ENCODE assay signal across 14 cellular contexts in the genomic region with DNA sequence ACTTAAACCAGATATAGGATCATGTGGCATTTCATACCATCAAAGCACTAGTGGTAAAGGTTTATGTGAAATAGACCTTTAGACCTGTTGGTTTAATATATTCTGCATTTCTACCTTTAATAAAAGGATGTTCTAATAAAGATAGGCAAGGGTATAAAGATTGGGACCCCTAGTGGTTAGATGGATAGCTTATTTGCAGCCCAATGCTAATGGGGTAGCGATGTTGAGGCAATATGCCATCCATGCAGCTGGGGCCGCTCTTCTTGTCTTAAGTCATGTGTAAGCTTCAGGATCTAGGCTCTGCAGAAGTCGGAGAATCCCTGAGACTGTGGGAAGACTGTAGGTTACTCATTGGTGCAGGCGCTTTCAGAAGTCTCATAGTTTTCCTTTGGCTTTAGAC.
A peak's percentile ranks its signal among the peaks of the same experiment; 100 is the strongest.
DNase-seq lines count a peak whose midpoint lies in the region; ATAC-seq and TF ChIP-seq lines count a peak whose summit lies in the region.
"Had no signal": no experiment of that assay in that cellular context is flagged by ENCODE, and none has a peak within 500 bp of the region (broad histone marks: within the 10 kb centered on the region; RNA-seq: fewer than 3 reads in every experiment).

No MANE protein-coding gene starts in this region.

- H3K27ac ChIP-seq in CD4-positive, CD25-positive, alpha-beta regulatory T cell (ENCODE audit: insufficient read depth, low read length, poor library complexity, severe bottlenecking), result no peak overlapping the region
- H3K27ac ChIP-seq: epithelial cell of prostate, neutrophil had no signal

- DNase-seq in CD4-positive, CD25-positive, alpha-beta regulatory T cell, result peak in 2 of 3 donors; percentile 36 to 52
- peak; percentile 16 for DNase-seq in HEK293T (ENCODE audit: extremely low spot score)
- no peak for DNase-seq in glutamatergic neuron
- no peak for DNase-seq in NCI-H2081 (lab: John Stamatoyannopoulos, UW)
- no peak for DNase-seq in NK-92 treated with Interleukin-12 subunit alpha and Interleukin-12 subunit beta, amount 100 ng/mL, for 24 hours (lab: John Stamatoyannopoulos, UW)
- DNase-seq in LoVo (ENCODE audit: low spot score), result no peak
- DNase-seq: activated CD4-positive, alpha-beta T cell treated with anti-CD3 and anti-CD28 coated beads, Interleukin-2, amount 10 ng/mL, durations not matched to agents 7 days and 5 days; activated naive CD8-positive, alpha-beta T cell treated with anti-CD3 and anti-CD28 coated beads, Interleukin-2, amount 50 U/mL, for 24 hours; kidney; stimulated activated CD4-positive, alpha-beta T cell treated with anti-CD3 and anti-CD28 coated beads, Interleukin-2, amount 100 ng/mL, for 48 hours had no signal

- H3K27me3 Mint-ChIP-seq in CD4-positive, CD25-positive, alpha-beta regulatory T cell, result peaks cover 5% of the 10 kb centered on the region
- H3K27me3 Mint-ChIP-seq in glutamatergic neuron (ENCODE audit: unreplicated experiment), result peaks cover 4% of the 10 kb centered on the region

- CTCF ChIA-PET in HEK293T (lab: Yijun Ruan, JAX), result interaction anchor here (0.6 kb wide), 1 partner anchor 235 kb away, joined by 7 read pairs; no protein-coding TSS in a partner anchor

- H3K9me3 ChIP-seq in CD4-positive, CD25-positive, alpha-beta regulatory T cell (ENCODE audit: control insufficient read depth in 2 of 2, low read length in 2 of 2), result no peaks in the 10 kb centered on the region
- H3K9me3 ChIP-seq: neutrophil had no signal

- ATAC-seq in CD4-positive, CD25-positive, alpha-beta regulatory T cell (ENCODE audit: low read depth in 2 of 2), result peak; percentile 55 to 62
- peak; percentile 57; the same call in 1 of the 3 replicates for ATAC-seq in SK-N-SH treated with all-trans-retinoic acid at 6 μM for 48 hours
- no peak for ATAC-seq in GM21717 (IDR thresholded peaks at IDR 0.05; ENCODE audit: unreplicated experiment)
- ATAC-seq: activated naive CD8-positive, alpha-beta T cell treated with anti-CD3 and anti-CD28 coated beads, Interleukin-2, amount 50 U/mL, for 24 hours had no signal

- TF ChIP-seq CTCF in glutamatergic neuron (IDR thresholded peaks at IDR 0.05; ENCODE audit: partially characterized antibody, unreplicated experiment), result peak; percentile 45

- H3K27ac Mint-ChIP-seq in CD4-positive, CD25-positive, alpha-beta regulatory T cell, result no peak overlapping the region
- no peak overlapping the region for H3K27ac Mint-ChIP-seq in glutamatergic neuron (ENCODE audit: unreplicated experiment)
- H3K27ac Mint-ChIP-seq: activated CD4-positive, alpha-beta T cell treated with anti-CD3 and anti-CD28 coated beads, Interleukin-2, amount 10 ng/mL, durations not matched to agents 7 days and 5 days; activated naive CD8-positive, alpha-beta T cell treated with anti-CD3 and anti-CD28 coated beads, Interleukin-2, amount 50 U/mL, for 24 hours had no signal

- H3K4me3 ChIP-seq in CD4-positive, CD25-positive, alpha-beta regulatory T cell (ENCODE audit: low read depth, low read length), result no peak overlapping the region

- H3K4me1 Mint-ChIP-seq in CD4-positive, CD25-positive, alpha-beta regulatory T cell, result peaks cover 13 to 22% (median 19%) of the 10 kb centered on the region in 4 donors
- no peaks in the 10 kb centered on the region for H3K4me1 Mint-ChIP-seq in glutamatergic neuron (ENCODE audit: low read depth, unreplicated experiment)

- no peak overlapping the region for H3K4me3 Mint-ChIP-seq in CD4-positive, CD25-positive, alpha-beta regulatory T cell
- no peak overlapping the region for H3K4me3 Mint-ChIP-seq in glutamatergic neuron (ENCODE audit: unreplicated experiment)
- H3K4me3 Mint-ChIP-seq: activated CD4-positive, alpha-beta T cell treated with anti-CD3 and anti-CD28 coated beads, Interleukin-2, amount 10 ng/mL, durations not matched to agents 7 days and 5 days; activated naive CD8-positive, alpha-beta T cell treated with anti-CD3 and anti-CD28 coated beads, Interleukin-2, amount 50 U/mL, for 24 hours had no signal

- no peaks in the 10 kb centered on the region for H3K36me3 Mint-ChIP-seq in CD4-positive, CD25-positive, alpha-beta regulatory T cell
- H3K36me3 Mint-ChIP-seq in glutamatergic neuron (ENCODE audit: unreplicated experiment), result no peaks in the 10 kb centered on the region

- no peaks in the 10 kb centered on the region for H3K9me3 Mint-ChIP-seq in CD4-positive, CD25-positive, alpha-beta regulatory T cell
- peaks cover 3% of the 10 kb centered on the region for H3K9me3 Mint-ChIP-seq in glutamatergic neuron (ENCODE audit: unreplicated experiment)
- H3K9me3 Mint-ChIP-seq: activated CD4-positive, alpha-beta T cell treated with anti-CD3 and anti-CD28 coated beads, Interleukin-2, amount 10 ng/mL, durations not matched to agents 7 days and 5 days; activated naive CD8-positive, alpha-beta T cell treated with anti-CD3 and anti-CD28 coated beads, Interleukin-2, amount 50 U/mL, for 24 hours had no signal

- H3K27me3 ChIP-seq in CD4-positive, CD25-positive, alpha-beta regulatory T cell (ENCODE audit: control insufficient read depth, insufficient read depth, low read length), result no peaks in the 10 kb centered on the region
- H3K27me3 ChIP-seq: neutrophil had no signal

- H3K36me3 ChIP-seq in CD4-positive, CD25-positive, alpha-beta regulatory T cell (ENCODE audit: control insufficient read depth, insufficient read depth, low read length), result no peaks in the 10 kb centered on the region
- H3K36me3 ChIP-seq: neutrophil had no signal

- POLR2A ChIA-PET in HEK293T (lab: Yijun Ruan, JAX), result no interaction called here

- H3K4me1 ChIP-seq in CD4-positive, CD25-positive, alpha-beta regulatory T cell (ENCODE audit: control insufficient read depth, insufficient read depth, low read length, poor library complexity, severe bottlenecking), result peaks cover 8% of the 10 kb centered on the region

TF ChIP-seq in HEK293T, 16 proteins besides CTCF, POLR2A, EP300 and RAD21:
- TF ChIP-seq FOXM1 (IDR thresholded peaks at IDR 0.05; ENCODE audit: borderline replicate concordance) (no peak), FOXA1 (IDR thresholded peaks at IDR 0.05) (no peak), L3MBTL2 (conservative IDR thresholded peaks at IDR 0.05) (no peak), SUZ12 (IDR thresholded peaks at IDR 0.05) (no peak), BHLHE40 (IDR thresholded peaks at IDR 0.05; ENCODE audit: borderline replicate concordance) (no peak), SP1 (IDR thresholded peaks at IDR 0.05) (no peak), TARDBP (IDR thresholded peaks at IDR 0.05) (no peak), FOXK2 (IDR thresholded peaks at IDR 0.05) (no peak), ELF4 (IDR thresholded peaks at IDR 0.05) (no peak), LEF1 (IDR thresholded peaks at IDR 0.05; ENCODE audit: borderline replicate concordance) (no peak), HDGF (IDR thresholded peaks at IDR 0.05; ENCODE audit: borderline replicate concordance) (no peak)
- TF ChIP-seq, protein P1, sequence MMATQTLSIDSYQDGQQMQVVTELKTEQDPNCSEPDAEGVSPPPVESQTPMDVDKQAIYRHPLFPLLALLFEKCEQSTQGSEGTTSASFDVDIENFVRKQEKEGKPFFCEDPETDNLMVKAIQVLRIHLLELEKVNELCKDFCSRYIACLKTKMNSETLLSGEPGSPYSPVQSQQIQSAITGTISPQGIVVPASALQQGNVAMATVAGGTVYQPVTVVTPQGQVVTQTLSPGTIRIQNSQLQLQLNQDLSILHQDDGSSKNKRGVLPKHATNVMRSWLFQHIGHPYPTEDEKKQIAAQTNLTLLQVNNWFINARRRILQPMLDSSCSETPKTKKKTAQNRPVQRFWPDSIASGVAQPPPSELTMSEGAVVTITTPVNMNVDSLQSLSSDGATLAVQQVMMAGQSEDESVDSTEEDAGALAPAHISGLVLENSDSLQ (IDR thresholded peaks at IDR 0.05), result no peak

TF ChIP-seq in SK-N-SH treated with all-trans-retinoic acid at 6 μM for 48 hours, 23 proteins besides CTCF, POLR2A, EP300 and RAD21 (continues in another document):
- TF ChIP-seq, protein P2, sequence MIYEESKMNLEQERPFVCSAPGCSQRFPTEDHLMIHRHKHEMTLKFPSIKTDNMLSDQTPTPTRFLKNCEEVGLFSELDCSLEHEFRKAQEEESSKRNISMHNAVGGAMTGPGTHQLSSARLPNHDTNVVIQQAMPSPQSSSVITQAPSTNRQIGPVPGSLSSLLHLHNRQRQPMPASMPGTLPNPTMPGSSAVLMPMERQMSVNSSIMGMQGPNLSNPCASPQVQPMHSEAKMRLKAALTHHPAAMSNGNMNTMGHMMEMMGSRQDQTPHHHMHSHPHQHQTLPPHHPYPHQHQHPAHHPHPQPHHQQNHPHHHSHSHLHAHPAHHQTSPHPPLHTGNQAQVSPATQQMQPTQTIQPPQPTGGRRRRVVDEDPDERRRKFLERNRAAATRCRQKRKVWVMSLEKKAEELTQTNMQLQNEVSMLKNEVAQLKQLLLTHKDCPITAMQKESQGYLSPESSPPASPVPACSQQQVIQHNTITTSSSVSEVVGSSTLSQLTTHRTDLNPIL (CRISPR knock-in tag; IDR thresholded peaks at IDR 0.05; ENCODE audit: low read depth), result no peak
- no peak for TF ChIP-seq RARB (CRISPR knock-in tag; IDR thresholded peaks at IDR 0.05)
- TF ChIP-seq GLIS3 (CRISPR knock-in tag; IDR thresholded peaks at IDR 0.05), result no peak
- TF ChIP-seq ZNF8 (CRISPR knock-in tag; IDR thresholded peaks at IDR 0.05), result no peak
- TF ChIP-seq TOX (CRISPR knock-in tag; IDR thresholded peaks at IDR 0.05; ENCODE audit: borderline replicate concordance), result no peak
- no peak for TF ChIP-seq ZNF565 (CRISPR knock-in tag; conservative IDR thresholded peaks at IDR 0.05; ENCODE audit: low read depth)
- no peak for TF ChIP-seq BACH2 (CRISPR knock-in tag; IDR thresholded peaks at IDR 0.05; ENCODE audit: borderline replicate concordance)
- TF ChIP-seq ARNTL (CRISPR knock-in tag; IDR thresholded peaks at IDR 0.05; ENCODE audit: borderline replicate concordance, low read depth), result no peak
- no peak for TF ChIP-seq TCF4 (CRISPR knock-in tag; IDR thresholded peaks at IDR 0.05; ENCODE audit: borderline replicate concordance)
- TF ChIP-seq ZC3H10 (CRISPR knock-in tag; IDR thresholded peaks at IDR 0.05), result no peak
- TF ChIP-seq, protein P3, sequence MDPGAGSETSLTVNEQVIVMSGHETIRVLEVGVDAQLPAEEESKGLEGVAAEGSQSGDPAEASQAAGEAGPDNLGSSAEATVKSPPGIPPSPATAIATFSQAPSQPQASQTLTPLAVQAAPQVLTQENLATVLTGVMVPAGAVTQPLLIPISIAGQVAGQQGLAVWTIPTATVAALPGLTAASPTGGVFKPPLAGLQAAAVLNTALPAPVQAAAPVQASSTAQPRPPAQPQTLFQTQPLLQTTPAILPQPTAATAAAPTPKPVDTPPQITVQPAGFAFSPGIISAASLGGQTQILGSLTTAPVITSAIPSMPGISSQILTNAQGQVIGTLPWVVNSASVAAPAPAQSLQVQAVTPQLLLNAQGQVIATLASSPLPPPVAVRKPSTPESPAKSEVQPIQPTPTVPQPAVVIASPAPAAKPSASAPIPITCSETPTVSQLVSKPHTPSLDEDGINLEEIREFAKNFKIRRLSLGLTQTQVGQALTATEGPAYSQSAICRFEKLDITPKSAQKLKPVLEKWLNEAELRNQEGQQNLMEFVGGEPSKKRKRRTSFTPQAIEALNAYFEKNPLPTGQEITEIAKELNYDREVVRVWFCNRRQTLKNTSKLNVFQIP (CRISPR knock-in tag; IDR thresholded peaks at IDR 0.05; ENCODE audit: borderline replicate concordance, low read depth), result no peak
- TF ChIP-seq ZFP30 (CRISPR knock-in tag; IDR thresholded peaks at IDR 0.05), result no peak
- no peak for TF ChIP-seq OSR1 (CRISPR knock-in tag; IDR thresholded peaks at IDR 0.05)

Comparison
In these comparisons a context has a peak if more than half of its experiments do, and no peak if none do; other contexts are left out.
1. DNase-seq: peak in CD4-positive, CD25-positive, alpha-beta regulatory T cell (2 of 3) and HEK293T (single experiment); none in glutamatergic neuron (single experiment), NCI-H2081 (0 of 2), NK-92 treated with Interleukin-12 subunit alpha and Interleukin-12 subunit beta, amount 100 ng/mL, for 24 hours (single experiment) and LoVo (single experiment).